Comparison of ENCODE assay signal across 14 cellular contexts in the genomic region with DNA sequence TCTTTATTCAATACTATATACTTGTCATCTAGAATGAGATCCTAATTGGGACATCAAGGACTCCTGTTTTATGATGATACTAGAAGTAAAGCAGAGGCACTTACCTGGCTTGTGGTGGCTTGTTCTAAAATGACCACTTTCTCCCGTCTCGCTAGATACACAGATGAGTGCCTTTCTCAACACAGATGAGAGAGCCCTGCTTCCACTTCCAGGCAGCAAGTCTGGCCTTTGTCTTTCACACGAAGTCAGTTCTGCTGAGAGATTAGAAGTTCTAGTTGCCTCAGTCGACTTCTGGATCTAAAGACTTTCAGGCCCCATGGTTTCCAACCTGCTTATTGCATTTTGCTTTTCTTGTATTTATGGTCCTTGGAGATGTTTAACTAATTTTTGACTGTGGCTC.
DNase-seq lines count a peak whose midpoint lies in the region; ATAC-seq and TF ChIP-seq lines count a peak whose summit lies in the region.
"Had no signal": no experiment of that assay in that cellular context is flagged by ENCODE, and none has a peak within 500 bp of the region (broad histone marks: within the 10 kb centered on the region; RNA-seq: fewer than 3 reads in every experiment).

No MANE protein-coding gene starts in this region.

- H3K4me3 ChIP-seq in right atrium auricular region (no peak overlapping the region), HCT116 (replicated peaks in 1 of 2; ENCODE audit: low read depth in 1 of 2, low read length in 2 of 2) (no peak overlapping the region), left ventricle myocardium inferior (peak overlapping the region; percentile 30), smooth muscle cell (no peak overlapping the region)
- H3K4me3 ChIP-seq: BLaER1 treated with 17β-estradiol and CSF1 and Interleukin-3, amounts not matched to agents 10 nM and 100 nM; GM12878; GM23338 had no signal

- RAD21 ChIA-PET in HCT116 (lab: Charles Lee; ENCODE audit: low non-redundant PET in 1 of 2, low total read pairs in 2 of 2, uncharacterized antibody in 2 of 2, unreplicated experiment in 2 of 2): no interaction called here

- no peak overlapping the region for H3K9ac ChIP-seq in HCT116 (ENCODE audit: low read length)
- no peak overlapping the region for H3K9ac ChIP-seq in smooth muscle cell (ENCODE audit: low read depth)
- H3K9ac ChIP-seq: BLaER1 treated with 17β-estradiol and CSF1 and Interleukin-3, amounts not matched to agents 10 nM and 100 nM had no signal

- DNase-seq in Right ventricle myocardium inferior (ENCODE audit: missing footprints): no peak
- DNase-seq in right atrium auricular region (ENCODE audit: low spot score): no peak
- DNase-seq in HCT116 (ENCODE audit: low read depth, low spot score): no peak
- no peak for DNase-seq in left ventricle myocardium inferior
- no peak for DNase-seq in smooth muscle cell (lab: John Stamatoyannopoulos, UW; ENCODE audit: unreplicated experiment)
- no peak for DNase-seq in NCI-H526 (lab: John Stamatoyannopoulos, UW)
- no peak for DNase-seq in activated CD4-positive, alpha-beta T cell treated with anti-CD3 and anti-CD28 coated beads for 4 hours
- DNase-seq: ACHN; CD4-positive, CD25-positive, alpha-beta regulatory T cell; DMS53; H7 had no signal

- H3K9me3 ChIP-seq in right atrium auricular region (no peaks in the 10 kb centered on the region), HCT116 (ENCODE audit: control insufficient read depth in 1 of 2, insufficient read depth in 1 of 2, low read depth in 1 of 2, low read length in 2 of 2) (no peaks in the 10 kb centered on the region), left ventricle myocardium inferior (replicated peaks) (no peaks in the 10 kb centered on the region), smooth muscle cell (replicated peaks; ENCODE audit: low read depth) (no peaks in the 10 kb centered on the region)
- H3K9me3 ChIP-seq: BLaER1 treated with 17β-estradiol and CSF1 and Interleukin-3, amounts not matched to agents 10 nM and 100 nM had no signal

- no peaks in the 10 kb centered on the region for H3K9me2 ChIP-seq in HCT116 (ENCODE audit: insufficient read depth)

- TF ChIP-seq CTCF in right atrium auricular region (IDR thresholded peaks at IDR 0.05) (no peak), HCT116 (IDR thresholded peaks at IDR 0.05 in 2 of 3, conservative IDR thresholded peaks at IDR 0.05 in 1 of 3; ENCODE audit: borderline replicate concordance in 1 of 3, insufficient read depth in 1 of 3, low read depth in 2 of 3, low read length in 2 of 3) (no peak), left ventricle myocardium inferior (IDR thresholded peaks at IDR 0.05; ENCODE audit: borderline replicate concordance) (no peak), smooth muscle cell (IDR thresholded peaks at IDR 0.05; ENCODE audit: borderline replicate concordance, insufficient read depth, poor library complexity, severe bottlenecking) (no peak)

- TF ChIP-seq POLR2A in HCT116 (IDR thresholded peaks at IDR 0.05; ENCODE audit: borderline replicate concordance, extremely low read depth, insufficient read depth, insufficient read length): no peak

- peak; percentile 63 for ATAC-seq in Right ventricle myocardium inferior
- no peak for ATAC-seq in HCT116
- ATAC-seq: GM12878, GM23338 had no signal

- no TSS peak for BruUV-seq in HCT116 (replicated peaks; lab: Mats Ljungman, UMichigan)

- POLR2A ChIA-PET in HCT116 (lab: Charles Lee): no interaction called here

- H2AFZ ChIP-seq in HCT116 (ENCODE audit: low read depth, low read length, poor library complexity, severe bottlenecking) (no peak overlapping the region), smooth muscle cell (ENCODE audit: low read depth) (peak overlapping the region; percentile 78)
- H2AFZ ChIP-seq: GM23338 had no signal

- H4K20me1 ChIP-seq in HCT116 (ENCODE audit: insufficient read depth) (no peaks in the 10 kb centered on the region), smooth muscle cell (ENCODE audit: low read depth) (no peaks in the 10 kb centered on the region)
- H4K20me1 ChIP-seq: BLaER1 treated with 17β-estradiol and CSF1 and Interleukin-3, amounts not matched to agents 10 nM and 100 nM had no signal

- H3K4me2 ChIP-seq in HCT116 (ENCODE audit: low read length) (no peak overlapping the region), smooth muscle cell (peak overlapping the region; percentile 22)
- H3K4me2 ChIP-seq: BLaER1 treated with 17β-estradiol and CSF1 and Interleukin-3, amounts not matched to agents 10 nM and 100 nM; GM23338 had no signal

- WGBS in smooth muscle cell (ENCODE audit: low lambda C conversion rate): 9% methylated on average over 4 of the region's 4 CpGs

- TF ChIP-seq RAD21 in HCT116 (IDR thresholded peaks at IDR 0.05; ENCODE audit: low read depth): no peak

- H3K4me1 ChIP-seq in right atrium auricular region (peaks cover 0 to 3% of the 10 kb centered on the region in 2 donors), HCT116 (ENCODE audit: control insufficient read depth in 1 of 2, insufficient read depth in 2 of 2, low read length in 2 of 2) (0 out of 4 replicates have a peak, but pooled peaks cover 0 to 2% of the 10 kb centered on the region in 2 experiments), left ventricle myocardium inferior (peaks cover 26% of the 10 kb centered on the region), smooth muscle cell (ENCODE audit: low read depth) (no peaks in the 10 kb centered on the region)
- H3K4me1 ChIP-seq: BLaER1 treated with 17β-estradiol and CSF1 and Interleukin-3, amounts not matched to agents 10 nM and 100 nM had no signal

- no peaks in the 10 kb centered on the region for H3F3A ChIP-seq in smooth muscle cell (ENCODE audit: low read depth)

- intact Hi-C loops in Right ventricle myocardium inferior (cut with DNase I): loop anchor here (2.0 kb wide), 1 partner anchor 71 kb away; the partner anchor contains the start of gene PPP1R1C
- intact Hi-C loops in HCT116 (cut with micrococcal nuclease): no loop called here
- intact Hi-C loops in left ventricle myocardium inferior (cut with micrococcal nuclease): no loop called here

- H3K36me3 ChIP-seq in right atrium auricular region (no peaks in the 10 kb centered on the region), HCT116 (ENCODE audit: control insufficient read depth in 1 of 2, insufficient read depth in 2 of 2, low read length in 2 of 2) (no peaks in the 10 kb centered on the region), left ventricle myocardium inferior (no peaks in the 10 kb centered on the region), smooth muscle cell (ENCODE audit: low read depth) (no peaks in the 10 kb centered on the region)
- H3K36me3 ChIP-seq: BLaER1 treated with 17β-estradiol and CSF1 and Interleukin-3, amounts not matched to agents 10 nM and 100 nM had no signal

- CTCF ChIA-PET in HCT116 (lab: Charles Lee): no interaction called here

- peak overlapping the region in 1 of 2 donors; percentile 26 for H3K27ac ChIP-seq in right atrium auricular region
- H3K27ac ChIP-seq in HCT116 (ENCODE audit: low read depth, low read length): no peak overlapping the region
- H3K27ac ChIP-seq in left ventricle myocardium inferior (replicated peaks): peak overlapping the region; percentile 61
- H3K27ac ChIP-seq in smooth muscle cell (ENCODE audit: low read depth): no peak overlapping the region
- H3K27ac ChIP-seq: BLaER1 treated with 17β-estradiol and CSF1 and Interleukin-3, amounts not matched to agents 10 nM and 100 nM had no signal

- H3K27me3 ChIP-seq in right atrium auricular region (no peaks in the 10 kb centered on the region), HCT116 (ENCODE audit: insufficient read depth, low read length) (no peaks in the 10 kb centered on the region), left ventricle myocardium inferior (ENCODE audit: low read depth) (no peaks in the 10 kb centered on the region), smooth muscle cell (ENCODE audit: low read depth) (no peaks in the 10 kb centered on the region)
- H3K27me3 ChIP-seq: BLaER1 treated with 17β-estradiol and CSF1 and Interleukin-3, amounts not matched to agents 10 nM and 100 nM had no signal

- H3K79me2 ChIP-seq in HCT116 (ENCODE audit: insufficient read depth, low read length) (no peaks in the 10 kb centered on the region), smooth muscle cell (ENCODE audit: low read depth) (no peaks in the 10 kb centered on the region)

TF ChIP-seq in HCT116, 20 proteins besides CTCF, POLR2A, EP300 and RAD21:
- no peak for TF ChIP-seq JUND (IDR thresholded peaks at IDR 0.05)
- TF ChIP-seq, protein P1, sequence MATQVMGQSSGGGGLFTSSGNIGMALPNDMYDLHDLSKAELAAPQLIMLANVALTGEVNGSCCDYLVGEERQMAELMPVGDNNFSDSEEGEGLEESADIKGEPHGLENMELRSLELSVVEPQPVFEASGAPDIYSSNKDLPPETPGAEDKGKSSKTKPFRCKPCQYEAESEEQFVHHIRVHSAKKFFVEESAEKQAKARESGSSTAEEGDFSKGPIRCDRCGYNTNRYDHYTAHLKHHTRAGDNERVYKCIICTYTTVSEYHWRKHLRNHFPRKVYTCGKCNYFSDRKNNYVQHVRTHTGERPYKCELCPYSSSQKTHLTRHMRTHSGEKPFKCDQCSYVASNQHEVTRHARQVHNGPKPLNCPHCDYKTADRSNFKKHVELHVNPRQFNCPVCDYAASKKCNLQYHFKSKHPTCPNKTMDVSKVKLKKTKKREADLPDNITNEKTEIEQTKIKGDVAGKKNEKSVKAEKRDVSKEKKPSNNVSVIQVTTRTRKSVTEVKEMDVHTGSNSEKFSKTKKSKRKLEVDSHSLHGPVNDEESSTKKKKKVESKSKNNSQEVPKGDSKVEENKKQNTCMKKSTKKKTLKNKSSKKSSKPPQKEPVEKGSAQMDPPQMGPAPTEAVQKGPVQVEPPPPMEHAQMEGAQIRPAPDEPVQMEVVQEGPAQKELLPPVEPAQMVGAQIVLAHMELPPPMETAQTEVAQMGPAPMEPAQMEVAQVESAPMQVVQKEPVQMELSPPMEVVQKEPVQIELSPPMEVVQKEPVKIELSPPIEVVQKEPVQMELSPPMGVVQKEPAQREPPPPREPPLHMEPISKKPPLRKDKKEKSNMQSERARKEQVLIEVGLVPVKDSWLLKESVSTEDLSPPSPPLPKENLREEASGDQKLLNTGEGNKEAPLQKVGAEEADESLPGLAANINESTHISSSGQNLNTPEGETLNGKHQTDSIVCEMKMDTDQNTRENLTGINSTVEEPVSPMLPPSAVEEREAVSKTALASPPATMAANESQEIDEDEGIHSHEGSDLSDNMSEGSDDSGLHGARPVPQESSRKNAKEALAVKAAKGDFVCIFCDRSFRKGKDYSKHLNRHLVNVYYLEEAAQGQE (IDR thresholded peaks at IDR 0.05; ENCODE audit: low read depth): 0 out of 2 replicates have a peak, but pooled peaks have one; percentile 2
TF ChIP-seq in HCT116: peak in this region for 1.
